1 cellular context compared by ENCODE assay signal in genomic region chr6:28218312-28219248, GRCh38.
TF ChIP-seq lines count a peak whose summit lies in the region.

No MANE protein-coding gene starts in this region.

TF ChIP-seq in HepG2, 621 proteins besides CTCF, POLR2A, EP300 and RAD21 (continued from another document and continues in another):
- no peak for TF ChIP-seq HMGXB3 (CRISPR knock-in tag; IDR thresholded peaks at IDR 0.05; ENCODE audit: borderline replicate concordance)
- TF ChIP-seq ZNF766 (CRISPR knock-in tag; IDR thresholded peaks at IDR 0.05; ENCODE audit: borderline replicate concordance), result no peak
- TF ChIP-seq MEIS2 (CRISPR knock-in tag; IDR thresholded peaks at IDR 0.05), result peak; percentile 88; the same call in 1 of the 2 replicates
- peak; percentile 88; the same call in 1 of the 2 replicates for TF ChIP-seq ZNF142 (CRISPR knock-in tag; IDR thresholded peaks at IDR 0.05)
- peak; percentile 38 for TF ChIP-seq MYC (CRISPR knock-in tag; IDR thresholded peaks at IDR 0.05; ENCODE audit: borderline replicate concordance)
- no peak for TF ChIP-seq MZF1 (CRISPR knock-in tag; IDR thresholded peaks at IDR 0.05; ENCODE audit: borderline replicate concordance)
- TF ChIP-seq ZNF275 (CRISPR knock-in tag; IDR thresholded peaks at IDR 0.05; ENCODE audit: borderline replicate concordance), result 0 out of 2 replicates have a peak, but pooled peaks have one; percentile 82
- peak; percentile 94 for TF ChIP-seq POLR2G (IDR thresholded peaks at IDR 0.05; ENCODE audit: low read depth, low read length)
- TF ChIP-seq SALL1 (CRISPR knock-in tag; IDR thresholded peaks at IDR 0.05), result peak; percentile 80
- TF ChIP-seq NAIF1 (CRISPR knock-in tag; IDR thresholded peaks at IDR 0.05; ENCODE audit: borderline replicate concordance), result no peak
- no peak for TF ChIP-seq NFYB (CRISPR knock-in tag; IDR thresholded peaks at IDR 0.05)
- TF ChIP-seq TBL1XR1 (IDR thresholded peaks at IDR 0.05; ENCODE audit: borderline replicate concordance, low read length, partially characterized antibody), result no peak
- peak; percentile 63; the same call in 1 of the 2 replicates for TF ChIP-seq ZNF350 (CRISPR knock-in tag; IDR thresholded peaks at IDR 0.05; ENCODE audit: borderline replicate concordance, low read depth)
- no peak for TF ChIP-seq ZNF570 (CRISPR knock-in tag; IDR thresholded peaks at IDR 0.05; ENCODE audit: borderline replicate concordance)
- no peak for TF ChIP-seq LCORL (IDR thresholded peaks at IDR 0.05)
- TF ChIP-seq LCORL (CRISPR knock-in tag; IDR thresholded peaks at IDR 0.05), result peak; percentile 67; the same call in 1 of the 2 replicates
- TF ChIP-seq SATB2 (CRISPR knock-in tag; IDR thresholded peaks at IDR 0.05), result peak; percentile 78; the same call in 1 of the 2 replicates
- no peak for TF ChIP-seq GTF3A (CRISPR knock-in tag; conservative IDR thresholded peaks at IDR 0.05)
- TF ChIP-seq, protein P1, sequence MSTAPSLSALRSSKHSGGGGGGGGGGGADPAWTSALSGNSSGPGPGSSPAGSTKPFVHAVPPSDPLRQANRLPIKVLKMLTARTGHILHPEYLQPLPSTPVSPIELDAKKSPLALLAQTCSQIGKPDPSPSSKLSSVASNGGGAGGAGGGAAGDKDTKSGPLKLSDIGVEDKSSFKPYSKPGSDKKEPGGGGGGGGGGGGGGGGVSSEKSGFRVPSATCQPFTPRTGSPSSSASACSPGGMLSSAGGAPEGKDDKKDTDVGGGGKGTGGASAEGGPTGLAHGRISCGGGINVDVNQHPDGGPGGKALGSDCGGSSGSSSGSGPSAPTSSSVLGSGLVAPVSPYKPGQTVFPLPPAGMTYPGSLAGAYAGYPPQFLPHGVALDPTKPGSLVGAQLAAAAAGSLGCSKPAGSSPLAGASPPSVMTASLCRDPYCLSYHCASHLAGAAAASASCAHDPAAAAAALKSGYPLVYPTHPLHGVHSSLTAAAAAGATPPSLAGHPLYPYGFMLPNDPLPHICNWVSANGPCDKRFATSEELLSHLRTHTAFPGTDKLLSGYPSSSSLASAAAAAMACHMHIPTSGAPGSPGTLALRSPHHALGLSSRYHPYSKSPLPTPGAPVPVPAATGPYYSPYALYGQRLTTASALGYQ (CRISPR knock-in tag; IDR thresholded peaks at IDR 0.05), result peak; percentile 64; the same call in 1 of the 2 replicates
- TF ChIP-seq NCOR1 (IDR thresholded peaks at IDR 0.05; ENCODE audit: borderline replicate concordance, low read length), result peak; percentile 12; the same call in 1 of the 2 replicates
- peak; percentile 68; the same call in 1 of the 2 replicates for TF ChIP-seq KLF13 (CRISPR knock-in tag; IDR thresholded peaks at IDR 0.05)
- peak; percentile 33; the same call in 1 of the 2 replicates for TF ChIP-seq BRF2 (CRISPR knock-in tag; IDR thresholded peaks at IDR 0.05)
- TF ChIP-seq ZBTB1 (CRISPR knock-in tag; IDR thresholded peaks at IDR 0.05; ENCODE audit: borderline replicate concordance), result no peak
- TF ChIP-seq KLF12 (CRISPR knock-in tag; IDR thresholded peaks at IDR 0.05; ENCODE audit: borderline replicate concordance), result no peak
- TF ChIP-seq ZFX (CRISPR knock-in tag; IDR thresholded peaks at IDR 0.05; ENCODE audit: low read depth), result peak; percentile 63
- TF ChIP-seq USF2 (IDR thresholded peaks at IDR 0.05; ENCODE audit: low read depth, low read length), result no peak
- TF ChIP-seq USF2 (CRISPR knock-in tag; IDR thresholded peaks at IDR 0.05; ENCODE audit: borderline replicate concordance), result no peak
- no peak; the same call in 1 of the 2 replicates for TF ChIP-seq SP140L (CRISPR knock-in tag; IDR thresholded peaks at IDR 0.05; ENCODE audit: borderline replicate concordance)
- TF ChIP-seq, protein P2, sequence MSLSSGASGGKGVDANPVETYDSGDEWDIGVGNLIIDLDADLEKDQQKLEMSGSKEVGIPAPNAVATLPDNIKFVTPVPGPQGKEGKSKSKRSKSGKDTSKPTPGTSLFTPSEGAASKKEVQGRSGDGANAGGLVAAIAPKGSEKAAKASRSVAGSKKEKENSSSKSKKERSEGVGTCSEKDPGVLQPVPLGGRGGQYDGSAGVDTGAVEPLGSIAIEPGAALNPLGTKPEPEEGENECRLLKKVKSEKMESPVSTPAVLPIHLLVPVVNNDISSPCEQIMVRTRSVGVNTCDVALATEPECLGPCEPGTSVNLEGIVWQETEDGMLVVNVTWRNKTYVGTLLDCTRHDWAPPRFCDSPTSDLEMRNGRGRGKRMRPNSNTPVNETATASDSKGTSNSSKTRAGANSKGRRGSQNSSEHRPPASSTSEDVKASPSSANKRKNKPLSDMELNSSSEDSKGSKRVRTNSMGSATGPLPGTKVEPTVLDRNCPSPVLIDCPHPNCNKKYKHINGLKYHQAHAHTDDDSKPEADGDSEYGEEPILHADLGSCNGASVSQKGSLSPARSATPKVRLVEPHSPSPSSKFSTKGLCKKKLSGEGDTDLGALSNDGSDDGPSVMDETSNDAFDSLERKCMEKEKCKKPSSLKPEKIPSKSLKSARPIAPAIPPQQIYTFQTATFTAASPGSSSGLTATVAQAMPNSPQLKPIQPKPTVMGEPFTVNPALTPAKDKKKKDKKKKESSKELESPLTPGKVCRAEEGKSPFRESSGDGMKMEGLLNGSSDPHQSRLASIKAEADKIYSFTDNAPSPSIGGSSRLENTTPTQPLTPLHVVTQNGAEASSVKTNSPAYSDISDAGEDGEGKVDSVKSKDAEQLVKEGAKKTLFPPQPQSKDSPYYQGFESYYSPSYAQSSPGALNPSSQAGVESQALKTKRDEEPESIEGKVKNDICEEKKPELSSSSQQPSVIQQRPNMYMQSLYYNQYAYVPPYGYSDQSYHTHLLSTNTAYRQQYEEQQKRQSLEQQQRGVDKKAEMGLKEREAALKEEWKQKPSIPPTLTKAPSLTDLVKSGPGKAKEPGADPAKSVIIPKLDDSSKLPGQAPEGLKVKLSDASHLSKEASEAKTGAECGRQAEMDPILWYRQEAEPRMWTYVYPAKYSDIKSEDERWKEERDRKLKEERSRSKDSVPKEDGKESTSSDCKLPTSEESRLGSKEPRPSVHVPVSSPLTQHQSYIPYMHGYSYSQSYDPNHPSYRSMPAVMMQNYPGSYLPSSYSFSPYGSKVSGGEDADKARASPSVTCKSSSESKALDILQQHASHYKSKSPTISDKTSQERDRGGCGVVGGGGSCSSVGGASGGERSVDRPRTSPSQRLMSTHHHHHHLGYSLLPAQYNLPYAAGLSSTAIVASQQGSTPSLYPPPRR (CRISPR knock-in tag; IDR thresholded peaks at IDR 0.05; ENCODE audit: borderline replicate concordance), result peak; percentile 24
- peak; percentile 68; the same call in 1 of the 2 replicates for TF ChIP-seq KLF11 (CRISPR knock-in tag; IDR thresholded peaks at IDR 0.05)
